Comparison of ENCODE assay signal across 8 cellular contexts in the genomic region with DNA sequence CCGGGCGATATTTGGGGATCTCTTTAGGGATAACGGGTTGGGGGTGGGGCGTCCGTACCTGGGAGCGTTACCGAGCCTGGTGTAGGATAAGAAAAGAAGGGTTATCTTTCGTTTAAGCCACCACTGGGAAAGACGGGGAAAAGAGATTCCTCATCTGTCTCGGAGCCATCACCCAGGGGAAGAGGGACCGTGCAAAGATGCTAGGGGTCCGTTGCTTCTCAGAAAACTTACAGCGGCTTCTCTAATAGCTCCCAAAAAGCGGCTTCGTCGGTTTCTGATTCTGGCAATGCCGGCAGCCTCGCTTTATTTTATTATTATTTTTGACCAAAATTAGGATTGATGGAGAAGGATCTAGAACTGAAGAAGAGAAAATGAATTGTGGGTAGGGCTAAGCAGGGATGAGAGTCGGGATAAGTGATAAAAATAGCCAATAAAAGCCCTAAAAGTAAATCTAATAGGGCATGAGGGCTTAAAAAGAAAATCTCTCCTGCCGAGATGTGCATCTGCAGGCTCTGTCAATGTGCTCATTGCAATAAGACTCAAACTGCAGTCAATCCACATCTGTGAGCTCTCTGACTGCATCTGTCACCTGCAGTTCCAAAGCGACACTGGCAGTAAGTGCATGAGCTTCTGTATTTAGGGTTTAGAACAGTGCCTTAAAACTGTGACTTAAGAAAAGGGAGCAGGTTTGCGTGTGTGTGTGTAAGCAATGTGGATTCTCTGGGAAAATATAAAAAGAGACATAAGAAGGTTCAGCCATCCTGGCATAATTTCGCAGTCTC. TPM values are rescaled to one million over a fixed set of nuclear protein-coding genes. Genes with fewer than 3 reads are reported as not detected.
DNase-seq lines count a peak whose midpoint lies in the region; ATAC-seq and TF ChIP-seq lines count a peak whose summit lies in the region.

No MANE protein-coding gene starts in this region.

- H3K4me3 Mint-ChIP-seq in activated T-cell treated with anti-CD3 and anti-CD28 coated beads, Interleukin-2, amount 50 U/mL, for 72 hours, result peak overlapping the region; percentile 91 to 95
- peak overlapping the region; percentile 92 for H3K4me3 Mint-ChIP-seq in activated CD8-positive, alpha-beta T cell treated with anti-CD3 and anti-CD28 coated beads for 36 hours

- no peaks in the 10 kb centered on the region for H3K27me3 Mint-ChIP-seq in activated T-cell treated with anti-CD3 and anti-CD28 coated beads, Interleukin-2, amount 50 U/mL, for 72 hours (ENCODE audit: low read depth)
- no peaks in the 10 kb centered on the region for H3K27me3 Mint-ChIP-seq in activated CD8-positive, alpha-beta T cell treated with anti-CD3 and anti-CD28 coated beads for 36 hours

- TF ChIP-seq POLR2A in suprapubic skin (IDR thresholded peaks at IDR 0.05), result no peak

- TF ChIP-seq EP300 in suprapubic skin (IDR thresholded peaks at IDR 0.05), result no peak

- ATAC-seq in activated T-cell treated with anti-CD3 and anti-CD28 coated beads, Interleukin-2, amount 50 U/mL, for 72 hours (replicated peaks in 1 of 2), result no peak
- ATAC-seq in activated CD8-positive, alpha-beta T cell treated with anti-CD3 and anti-CD28 coated beads for 36 hours, result no peak
- ATAC-seq in esophagus mucosa, result no peak

- no peaks in the 10 kb centered on the region for H3K9me3 Mint-ChIP-seq in activated T-cell treated with anti-CD3 and anti-CD28 coated beads, Interleukin-2, amount 50 U/mL, for 72 hours
- H3K9me3 Mint-ChIP-seq in activated CD8-positive, alpha-beta T cell treated with anti-CD3 and anti-CD28 coated beads for 36 hours, result no peaks in the 10 kb centered on the region

- H3K4me3 ChIP-seq in suprapubic skin, result peak overlapping the region; percentile 96

- H3K4me1 Mint-ChIP-seq in activated T-cell treated with anti-CD3 and anti-CD28 coated beads, Interleukin-2, amount 50 U/mL, for 72 hours (ENCODE audit: low read depth), result peaks cover 49% of the 10 kb centered on the region
- H3K4me1 Mint-ChIP-seq in activated CD8-positive, alpha-beta T cell treated with anti-CD3 and anti-CD28 coated beads for 36 hours (ENCODE audit: low read depth), result peaks cover 45% of the 10 kb centered on the region

- TF ChIP-seq CTCF in activated CD8-positive, alpha-beta T cell treated with anti-CD3 and anti-CD28 coated beads for 36 hours (IDR thresholded peaks at IDR 0.05), result no peak
- no peak for TF ChIP-seq CTCF in suprapubic skin (IDR thresholded peaks at IDR 0.05)

- peaks cover 33% of the 10 kb centered on the region for H3K4me1 ChIP-seq in suprapubic skin

- H3K27me3 ChIP-seq in suprapubic skin, result no peaks in the 10 kb centered on the region

- no peaks in the 10 kb centered on the region for H3K9me3 ChIP-seq in suprapubic skin

- peaks cover 4 to 7% of the 10 kb centered on the region in 2 donors for H3K36me3 Mint-ChIP-seq in activated T-cell treated with anti-CD3 and anti-CD28 coated beads, Interleukin-2, amount 50 U/mL, for 72 hours (ENCODE audit: insufficient read depth in 2 of 2)
- peaks cover 2% of the 10 kb centered on the region for H3K36me3 Mint-ChIP-seq in activated CD8-positive, alpha-beta T cell treated with anti-CD3 and anti-CD28 coated beads for 36 hours (ENCODE audit: low read depth)

- peak overlapping the region; percentile 94 for H3K27ac Mint-ChIP-seq in activated T-cell treated with anti-CD3 and anti-CD28 coated beads, Interleukin-2, amount 50 U/mL, for 72 hours
- peak overlapping the region; percentile 79 for H3K27ac Mint-ChIP-seq in activated CD8-positive, alpha-beta T cell treated with anti-CD3 and anti-CD28 coated beads for 36 hours

- no peak for DNase-seq in activated T-cell treated with anti-CD3 and anti-CD28 coated beads, Interleukin-2, amount 50 U/mL, for 72 hours
- DNase-seq in activated T-cell treated with anti-CD3 and anti-CD28 coated beads for 4 hours, result no peak
- DNase-seq in activated CD8-positive, alpha-beta T cell treated with anti-CD3 and anti-CD28 coated beads for 36 hours, result peak; percentile 13
- peak; percentile 25 for DNase-seq in inferior parietal cortex (ENCODE audit: extremely low spot score)
- DNase-seq in suprapubic skin (ENCODE audit: low spot score in 2 of 2), result no peak
- DNase-seq in DMS153 treated with DMSO at 0.1 percent for 48 hours (lab: John Stamatoyannopoulos, UW; ENCODE audit: unreplicated experiment), result no peak
- DNase-seq in NK-92 treated with Interleukin-12 subunit alpha and Interleukin-12 subunit beta, amount 100 ng/mL, for 24 hours (lab: John Stamatoyannopoulos, UW), result no peak

- peak overlapping the region; percentile 86 for H3K27ac ChIP-seq in suprapubic skin

- no peaks in the 10 kb centered on the region for H3K36me3 ChIP-seq in suprapubic skin

- CTCF ChIA-PET in activated CD8-positive, alpha-beta T cell treated with anti-CD3 and anti-CD28 coated beads for 36 hours (lab: Charles Lee), result interaction anchor here (1.5 to 5.8 kb wide), 5 partner anchors 20 to 109 kb away, joined by 5 to 40 read pairs (median 8); no protein-coding TSS in a partner anchor

- intact Hi-C loops in activated CD8-positive, alpha-beta T cell treated with anti-CD3 and anti-CD28 coated beads for 36 hours (cut with micrococcal nuclease), result no loop called here

- whole genome bisulfite sequencing in suprapubic skin, result 8% methylated on average over 23 of the region's 23 CpGs

- POLR2A ChIA-PET in activated CD8-positive, alpha-beta T cell treated with anti-CD3 and anti-CD28 coated beads for 36 hours (lab: Charles Lee), result interaction anchor here (0.7 to 1.9 kb wide), 12 partner anchors 8 to 1138 kb away, joined by 3 to 9 read pairs (median 3); no protein-coding TSS in a partner anchor

RNA-seq across cellular contexts. Expression of a gene that starts 0.8 kb away (rescaled TPM):
- total RNA-seq in activated T-cell treated with anti-CD3 and anti-CD28 coated beads, Interleukin-2, amount 50 U/mL, for 72 hours, result 10 to 100 TPM; 32.9 to 34.7 TPM
- 10 to 100 TPM; 30.9 to 37.8 TPM for total RNA-seq in activated CD8-positive, alpha-beta T cell treated with anti-CD3 and anti-CD28 coated beads for 36 hours
- total RNA-seq in suprapubic skin (10 to 100 TPM; 10.2 to 15.3 (median 13.7) TPM), esophagus mucosa (11.4 TPM)

Comparison
In these comparisons a context has a peak if more than half of its experiments do, and no peak if none do; other contexts are left out.
1. DNase-seq: peak in activated CD8-positive, alpha-beta T cell treated with anti-CD3 and anti-CD28 coated beads for 36 hours (single experiment) and inferior parietal cortex (single experiment); none in activated T-cell treated with anti-CD3 and anti-CD28 coated beads, Interleukin-2, amount 50 U/mL, for 72 hours (0 of 2), activated T-cell treated with anti-CD3 and anti-CD28 coated beads for 4 hours (single experiment), suprapubic skin (0 of 2), DMS153 treated with DMSO at 0.1 percent for 48 hours (single experiment) and NK-92 treated with Interleukin-12 subunit alpha and Interleukin-12 subunit beta, amount 100 ng/mL, for 24 hours (single experiment).